ENCODE assay signal across 12 cellular contexts in the genomic region with DNA sequence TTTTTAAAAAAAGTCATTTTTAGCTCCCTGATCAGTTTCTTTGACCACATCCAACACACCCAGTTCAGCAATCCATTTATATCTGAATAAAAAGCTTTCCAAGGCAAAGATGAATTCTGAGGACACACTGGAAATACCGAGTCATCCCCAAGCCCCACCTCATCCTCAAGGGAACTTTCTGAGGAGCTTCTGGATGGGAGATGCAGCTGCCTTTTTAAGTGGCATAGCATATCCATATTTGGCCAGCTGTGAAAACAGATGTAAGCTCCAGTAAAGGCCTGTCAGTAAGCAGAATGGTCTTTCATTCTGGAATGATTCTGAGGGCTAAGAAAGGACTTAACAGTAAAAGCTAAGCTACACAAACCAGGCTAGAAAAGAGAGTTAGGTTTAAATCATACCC. TPM values are rescaled to one million over a fixed set of nuclear protein-coding genes. Genes with fewer than 3 reads are reported as not detected.
A peak's percentile ranks its signal among the peaks of the same experiment; 100 is the strongest.
DNase-seq lines count a peak whose midpoint lies in the region; ATAC-seq and TF ChIP-seq lines count a peak whose summit lies in the region.
"Had no signal": no experiment of that assay in that cellular context is flagged by ENCODE, and none has a peak within 500 bp of the region (broad histone marks: within the 10 kb centered on the region; RNA-seq: fewer than 3 reads in every experiment).

No MANE protein-coding gene starts in this region.

- in situ Hi-C loops in gastrocnemius medialis (cut with MboI; ENCODE audit: low sequenced_read_pairs in 4 of 4) = no loop called here

- TF ChIP-seq CTCF in esophagus squamous epithelium (IDR thresholded peaks at IDR 0.05) = no peak
- no peak for TF ChIP-seq CTCF in gastrocnemius medialis (IDR thresholded peaks at IDR 0.05 in 4 of 5, conservative IDR thresholded peaks at IDR 0.05 in 1 of 5)

- no peak overlapping the region for H3K4me3 ChIP-seq in esophagus squamous epithelium
- H3K4me3 ChIP-seq in gastrocnemius medialis = no peak overlapping the region
- H3K4me3 ChIP-seq: ovary had no signal

- H3K4me1 ChIP-seq in esophagus squamous epithelium = peaks cover 0 to 30% (median 3%) of the 10 kb centered on the region in 3 donors
- peaks cover 9 to 27% of the 10 kb centered on the region in 2 donors for H3K4me1 ChIP-seq in gastrocnemius medialis

- H3K9me3 ChIP-seq in esophagus squamous epithelium (no peaks in the 10 kb centered on the region), gastrocnemius medialis (no peaks in the 10 kb centered on the region)
- H3K9me3 ChIP-seq: ovary had no signal

- ATAC-seq in gastrocnemius medialis = peak; percentile 32 to 62

- no peak for TF ChIP-seq POLR2A in esophagus squamous epithelium (IDR thresholded peaks at IDR 0.05)
- TF ChIP-seq POLR2A in gastrocnemius medialis (IDR thresholded peaks at IDR 0.05) = no peak

- WGBS in esophagus squamous epithelium, 2 donors = 47 to 70% methylated on average over 1 of the region's 1 CpG

- DNase-seq in AG08395 (ENCODE audit: low spot score) = peak; percentile 14
- peak; percentile 37 for DNase-seq in M059J (ENCODE audit: low read depth)
- DNase-seq in esophagus squamous epithelium (lab: John Stamatoyannopoulos, UW) = no peak
- DNase-seq in gastrocnemius medialis = peak in 1 of 2 donors; percentile 22
- DNase-seq in SIG-M5 (lab: John Stamatoyannopoulos, UW) = no peak
- DNase-seq in NCI-H1092 (lab: John Stamatoyannopoulos, UW) = no peak
- DNase-seq in NCI-H774 (lab: John Stamatoyannopoulos, UW) = no peak
- no peak for DNase-seq in SKM-1 treated with dmso at 0.1 percent for 144 hours (lab: John Stamatoyannopoulos, UW; ENCODE audit: unreplicated experiment)
- DNase-seq: activated CD4-positive, alpha-beta T cell treated with anti-CD3 and anti-CD28 coated beads, Interleukin-2, amount 10 ng/mL, durations not matched to agents 7 days and 5 days; NCI-H510A; ovary had no signal

- peaks cover 0 to 68% (median 0%) of the 10 kb centered on the region in 3 donors for H3K36me3 ChIP-seq in esophagus squamous epithelium
- peaks cover 0 to 4% of the 10 kb centered on the region in 2 donors for H3K36me3 ChIP-seq in gastrocnemius medialis
- H3K36me3 ChIP-seq: ovary had no signal

- intact Hi-C loops in esophagus squamous epithelium (cut with DNase I) = no loop called here
- intact Hi-C loops in gastrocnemius medialis (cut with DNase I; ENCODE audit: low total_unique reads) = no loop called here

- H3K27ac ChIP-seq in esophagus squamous epithelium (peak overlapping the region; percentile 11 to 74 (median 70)), gastrocnemius medialis (peak overlapping the region; percentile 42 to 58 (median 54))
- H3K27ac ChIP-seq: C4-2B, ovary had no signal

- H3K27me3 ChIP-seq in esophagus squamous epithelium (no peaks in the 10 kb centered on the region), gastrocnemius medialis (no peaks in the 10 kb centered on the region)
- H3K27me3 ChIP-seq: ovary had no signal

RNA-seq across cellular contexts. Expression of a gene that starts 18.4 kb away (rescaled TPM):
- total RNA-seq in M059J (2014; rRNA removed; shearing (Covaris generic)) = 8.5 and 13.8 TPM in 2 replicates
- total RNA-seq in esophagus squamous epithelium = 10 to 100 TPM in 3 of 4 donors, 1 to 10 TPM in 1; 9.7 to 17.6 (median 14.0) TPM
- total RNA-seq in gastrocnemius medialis = 10 to 100 TPM; 16.7 to 28.3 (median 19.3) TPM

RNA-seq across cellular contexts. Expression of a gene that starts 49.8 kb away (rescaled TPM):
- 19.5 and 24.5 TPM in 2 replicates for total RNA-seq in M059J (2014; rRNA removed; shearing (Covaris generic))
- total RNA-seq in esophagus squamous epithelium = 10 to 100 TPM; 22.3 to 58.2 (median 34.2) TPM
- total RNA-seq in gastrocnemius medialis = 10 to 100 TPM; 28.4 to 34.1 (median 30.1) TPM

Comparison
In these comparisons a context has a peak if more than half of its experiments do, and no peak if none do; other contexts are left out.
1. DNase-seq: peak in AG08395 (single experiment) and M059J (single experiment); none in esophagus squamous epithelium (single experiment), SIG-M5 (single experiment), NCI-H1092 (single experiment), NCI-H774 (single experiment) and SKM-1 treated with dmso at 0.1 percent for 144 hours (single experiment).